In the genomic region with DNA sequence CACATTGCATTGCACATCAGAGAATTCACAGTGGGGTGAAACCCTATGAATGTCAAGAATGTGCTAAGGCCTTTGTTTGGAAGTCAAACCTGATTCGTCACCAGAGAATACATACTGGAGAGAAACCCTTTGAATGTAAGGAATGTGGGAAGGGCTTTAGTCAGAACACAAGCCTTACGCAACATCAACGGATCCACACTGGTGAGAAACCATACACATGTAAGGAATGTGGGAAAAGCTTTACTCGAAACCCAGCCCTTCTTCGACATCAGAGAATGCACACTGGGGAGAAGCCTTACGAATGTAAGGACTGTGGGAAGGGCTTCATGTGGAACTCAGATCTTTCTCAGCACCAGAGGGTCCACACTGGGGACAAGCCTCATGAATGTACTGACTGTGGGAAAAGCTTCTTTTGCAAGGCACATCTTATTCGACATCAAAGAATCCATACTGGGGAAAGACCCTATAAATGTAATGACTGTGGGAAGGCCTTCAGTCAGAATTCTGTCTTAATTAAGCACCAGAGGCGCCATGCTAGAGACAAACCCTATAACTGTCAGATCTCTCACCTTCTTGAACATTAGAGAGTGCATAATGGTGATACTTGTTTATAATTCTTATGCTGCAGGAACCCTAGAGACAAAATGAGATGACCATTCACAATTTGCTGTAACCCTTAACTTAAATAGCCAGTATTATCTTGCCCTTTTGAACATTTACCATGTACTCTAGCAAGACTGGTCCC, we compare ENCODE assay signal across 1 cellular context.
A peak's percentile ranks its signal among the peaks of the same experiment; 100 is the strongest.
TF ChIP-seq lines count a peak whose summit lies in the region.

No MANE protein-coding gene starts in this region.

TF ChIP-seq in HepG2, 621 proteins besides CTCF, POLR2A, EP300 and RAD21 (continued from another document and continues in another):
- TF ChIP-seq PAXIP1 (CRISPR knock-in tag; conservative IDR thresholded peaks at IDR 0.05) (no peak), ZNF296 (CRISPR knock-in tag; conservative IDR thresholded peaks at IDR 0.05) (no peak), CAMTA2 (CRISPR knock-in tag; IDR thresholded peaks at IDR 0.05; ENCODE audit: borderline replicate concordance) (no peak), ZNF292 (CRISPR knock-in tag; IDR thresholded peaks at IDR 0.05; ENCODE audit: borderline replicate concordance, low read depth) (no peak), SAP130 (CRISPR knock-in tag; IDR thresholded peaks at IDR 0.05; ENCODE audit: low read depth) (peak; percentile 33; the same call in 1 of the 2 replicates), ZMYM4 (CRISPR knock-in tag; IDR thresholded peaks at IDR 0.05) (no peak), LCORL (IDR thresholded peaks at IDR 0.05) (peak; percentile 50; the same call in 1 of the 2 replicates), LCORL (CRISPR knock-in tag; IDR thresholded peaks at IDR 0.05) (no peak), MED13 (CRISPR knock-in tag; IDR thresholded peaks at IDR 0.05) (no peak), ZNF549 (CRISPR knock-in tag; IDR thresholded peaks at IDR 0.05) (no peak), ZNF569 (CRISPR knock-in tag; IDR thresholded peaks at IDR 0.05; ENCODE audit: borderline replicate concordance) (no peak), ZNF12 (CRISPR knock-in tag; IDR thresholded peaks at IDR 0.05) (no peak), ZNF431 (CRISPR knock-in tag; IDR thresholded peaks at IDR 0.05; ENCODE audit: borderline replicate concordance, low read depth) (no peak), ZNF879 (CRISPR knock-in tag; IDR thresholded peaks at IDR 0.05) (no peak), EHMT2 (IDR thresholded peaks at IDR 0.05; ENCODE audit: borderline replicate concordance, low read depth, low read length) (no peak), ATF7-NPFF (CRISPR knock-in tag; IDR thresholded peaks at IDR 0.05; ENCODE audit: low read depth) (no peak), ZNF24 (IDR thresholded peaks at IDR 0.05) (no peak), ZBTB8A (CRISPR knock-in tag; IDR thresholded peaks at IDR 0.05; ENCODE audit: borderline replicate concordance, low read depth) (no peak), KDM5A (IDR thresholded peaks at IDR 0.05; ENCODE audit: borderline replicate concordance, low read length) (no peak), HNRNPK (IDR thresholded peaks at IDR 0.05; ENCODE audit: low read depth, low read length, poor library complexity, severe bottlenecking) (no peak), ZSCAN25 (CRISPR knock-in tag; IDR thresholded peaks at IDR 0.05) (no peak), ZNF282 (IDR thresholded peaks at IDR 0.05; ENCODE audit: partially characterized antibody) (no peak), CEBPZ (IDR thresholded peaks at IDR 0.05; ENCODE audit: low read length) (no peak), ZFP1 (CRISPR knock-in tag; IDR thresholded peaks at IDR 0.05) (no peak), FOXJ3 (CRISPR knock-in tag; IDR thresholded peaks at IDR 0.05; ENCODE audit: borderline replicate concordance) (peak; percentile 39; the same call in 1 of the 2 replicates), HOXD1 (CRISPR knock-in tag; IDR thresholded peaks at IDR 0.05) (no peak), ELF4 (CRISPR knock-in tag; IDR thresholded peaks at IDR 0.05; ENCODE audit: borderline replicate concordance) (no peak), RBM39 (IDR thresholded peaks at IDR 0.05; ENCODE audit: low read depth, low read length, poor library complexity, severe bottlenecking) (no peak), ARHGAP35 (CRISPR knock-in tag; IDR thresholded peaks at IDR 0.05; ENCODE audit: borderline replicate concordance) (no peak), SMAD3 (CRISPR knock-in tag; IDR thresholded peaks at IDR 0.05) (no peak), MAX (IDR thresholded peaks at IDR 0.05) (peak; percentile 69), KDM3A (CRISPR knock-in tag; IDR thresholded peaks at IDR 0.05; ENCODE audit: low read depth) (no peak), NFKB2 (CRISPR knock-in tag; IDR thresholded peaks at IDR 0.05; ENCODE audit: borderline replicate concordance) (no peak), PHB2 (IDR thresholded peaks at IDR 0.05; ENCODE audit: partially characterized antibody) (no peak), ZNF644 (CRISPR knock-in tag; IDR thresholded peaks at IDR 0.05; ENCODE audit: low read depth) (peak; percentile 72; the same call in 1 of the 2 replicates), MED1 (CRISPR knock-in tag; IDR thresholded peaks at IDR 0.05) (peak; percentile 73), ZNF333 (CRISPR knock-in tag; IDR thresholded peaks at IDR 0.05; ENCODE audit: borderline replicate concordance) (no peak), REPIN1 (CRISPR knock-in tag; IDR thresholded peaks at IDR 0.05; ENCODE audit: borderline replicate concordance, low read depth) (no peak), ZNF713 (CRISPR knock-in tag; IDR thresholded peaks at IDR 0.05) (no peak), RORA (CRISPR knock-in tag; IDR thresholded peaks at IDR 0.05) (no peak)
- TF ChIP-seq, protein P1, sequence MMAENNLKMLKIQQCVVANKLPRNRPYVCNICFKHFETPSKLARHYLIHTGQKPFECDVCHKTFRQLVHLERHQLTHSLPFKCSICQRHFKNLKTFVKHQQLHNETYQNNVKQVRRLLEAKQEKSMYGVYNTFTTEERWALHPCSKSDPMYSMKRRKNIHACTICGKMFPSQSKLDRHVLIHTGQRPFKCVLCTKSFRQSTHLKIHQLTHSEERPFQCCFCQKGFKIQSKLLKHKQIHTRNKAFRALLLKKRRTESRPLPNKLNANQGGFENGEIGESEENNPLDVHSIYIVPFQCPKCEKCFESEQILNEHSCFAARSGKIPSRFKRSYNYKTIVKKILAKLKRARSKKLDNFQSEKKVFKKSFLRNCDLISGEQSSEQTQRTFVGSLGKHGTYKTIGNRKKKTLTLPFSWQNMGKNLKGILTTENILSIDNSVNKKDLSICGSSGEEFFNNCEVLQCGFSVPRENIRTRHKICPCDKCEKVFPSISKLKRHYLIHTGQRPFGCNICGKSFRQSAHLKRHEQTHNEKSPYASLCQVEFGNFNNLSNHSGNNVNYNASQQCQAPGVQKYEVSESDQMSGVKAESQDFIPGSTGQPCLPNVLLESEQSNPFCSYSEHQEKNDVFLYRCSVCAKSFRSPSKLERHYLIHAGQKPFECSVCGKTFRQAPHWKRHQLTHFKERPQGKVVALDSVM (CRISPR knock-in tag; IDR thresholded peaks at IDR 0.05): no peak
- TF ChIP-seq, protein P2, sequence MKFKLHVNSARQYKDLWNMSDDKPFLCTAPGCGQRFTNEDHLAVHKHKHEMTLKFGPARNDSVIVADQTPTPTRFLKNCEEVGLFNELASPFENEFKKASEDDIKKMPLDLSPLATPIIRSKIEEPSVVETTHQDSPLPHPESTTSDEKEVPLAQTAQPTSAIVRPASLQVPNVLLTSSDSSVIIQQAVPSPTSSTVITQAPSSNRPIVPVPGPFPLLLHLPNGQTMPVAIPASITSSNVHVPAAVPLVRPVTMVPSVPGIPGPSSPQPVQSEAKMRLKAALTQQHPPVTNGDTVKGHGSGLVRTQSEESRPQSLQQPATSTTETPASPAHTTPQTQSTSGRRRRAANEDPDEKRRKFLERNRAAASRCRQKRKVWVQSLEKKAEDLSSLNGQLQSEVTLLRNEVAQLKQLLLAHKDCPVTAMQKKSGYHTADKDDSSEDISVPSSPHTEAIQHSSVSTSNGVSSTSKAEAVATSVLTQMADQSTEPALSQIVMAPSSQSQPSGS (CRISPR knock-in tag; IDR thresholded peaks at IDR 0.05): peak; percentile 27; the same call in 1 of the 2 replicates
- TF ChIP-seq, protein P3, sequence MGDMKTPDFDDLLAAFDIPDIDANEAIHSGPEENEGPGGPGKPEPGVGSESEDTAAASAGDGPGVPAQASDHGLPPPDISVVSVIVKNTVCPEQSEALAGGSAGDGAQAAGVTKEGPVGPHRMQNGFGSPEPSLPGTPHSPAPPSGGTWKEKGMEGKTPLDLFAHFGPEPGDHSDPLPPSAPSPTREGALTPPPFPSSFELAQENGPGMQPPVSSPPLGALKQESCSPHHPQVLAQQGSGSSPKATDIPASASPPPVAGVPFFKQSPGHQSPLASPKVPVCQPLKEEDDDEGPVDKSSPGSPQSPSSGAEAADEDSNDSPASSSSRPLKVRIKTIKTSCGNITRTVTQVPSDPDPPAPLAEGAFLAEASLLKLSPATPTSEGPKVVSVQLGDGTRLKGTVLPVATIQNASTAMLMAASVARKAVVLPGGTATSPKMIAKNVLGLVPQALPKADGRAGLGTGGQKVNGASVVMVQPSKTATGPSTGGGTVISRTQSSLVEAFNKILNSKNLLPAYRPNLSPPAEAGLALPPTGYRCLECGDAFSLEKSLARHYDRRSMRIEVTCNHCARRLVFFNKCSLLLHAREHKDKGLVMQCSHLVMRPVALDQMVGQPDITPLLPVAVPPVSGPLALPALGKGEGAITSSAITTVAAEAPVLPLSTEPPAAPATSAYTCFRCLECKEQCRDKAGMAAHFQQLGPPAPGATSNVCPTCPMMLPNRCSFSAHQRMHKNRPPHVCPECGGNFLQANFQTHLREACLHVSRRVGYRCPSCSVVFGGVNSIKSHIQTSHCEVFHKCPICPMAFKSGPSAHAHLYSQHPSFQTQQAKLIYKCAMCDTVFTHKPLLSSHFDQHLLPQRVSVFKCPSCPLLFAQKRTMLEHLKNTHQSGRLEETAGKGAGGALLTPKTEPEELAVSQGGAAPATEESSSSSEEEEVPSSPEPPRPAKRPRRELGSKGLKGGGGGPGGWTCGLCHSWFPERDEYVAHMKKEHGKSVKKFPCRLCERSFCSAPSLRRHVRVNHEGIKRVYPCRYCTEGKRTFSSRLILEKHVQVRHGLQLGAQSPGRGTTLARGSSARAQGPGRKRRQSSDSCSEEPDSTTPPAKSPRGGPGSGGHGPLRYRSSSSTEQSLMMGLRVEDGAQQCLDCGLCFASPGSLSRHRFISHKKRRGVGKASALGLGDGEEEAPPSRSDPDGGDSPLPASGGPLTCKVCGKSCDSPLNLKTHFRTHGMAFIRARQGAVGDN (CRISPR knock-in tag; IDR thresholded peaks at IDR 0.05): no peak
- TF ChIP-seq, protein P4, sequence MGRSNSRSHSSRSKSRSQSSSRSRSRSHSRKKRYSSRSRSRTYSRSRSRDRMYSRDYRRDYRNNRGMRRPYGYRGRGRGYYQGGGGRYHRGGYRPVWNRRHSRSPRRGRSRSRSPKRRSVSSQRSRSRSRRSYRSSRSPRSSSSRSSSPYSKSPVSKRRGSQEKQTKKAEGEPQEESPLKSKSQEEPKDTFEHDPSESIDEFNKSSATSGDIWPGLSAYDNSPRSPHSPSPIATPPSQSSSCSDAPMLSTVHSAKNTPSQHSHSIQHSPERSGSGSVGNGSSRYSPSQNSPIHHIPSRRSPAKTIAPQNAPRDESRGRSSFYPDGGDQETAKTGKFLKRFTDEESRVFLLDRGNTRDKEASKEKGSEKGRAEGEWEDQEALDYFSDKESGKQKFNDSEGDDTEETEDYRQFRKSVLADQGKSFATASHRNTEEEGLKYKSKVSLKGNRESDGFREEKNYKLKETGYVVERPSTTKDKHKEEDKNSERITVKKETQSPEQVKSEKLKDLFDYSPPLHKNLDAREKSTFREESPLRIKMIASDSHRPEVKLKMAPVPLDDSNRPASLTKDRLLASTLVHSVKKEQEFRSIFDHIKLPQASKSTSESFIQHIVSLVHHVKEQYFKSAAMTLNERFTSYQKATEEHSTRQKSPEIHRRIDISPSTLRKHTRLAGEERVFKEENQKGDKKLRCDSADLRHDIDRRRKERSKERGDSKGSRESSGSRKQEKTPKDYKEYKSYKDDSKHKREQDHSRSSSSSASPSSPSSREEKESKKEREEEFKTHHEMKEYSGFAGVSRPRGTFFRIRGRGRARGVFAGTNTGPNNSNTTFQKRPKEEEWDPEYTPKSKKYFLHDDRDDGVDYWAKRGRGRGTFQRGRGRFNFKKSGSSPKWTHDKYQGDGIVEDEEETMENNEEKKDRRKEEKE (IDR thresholded peaks at IDR 0.05): no peak
